8 cellular contexts compared by ENCODE assay signal in genomic region chr19:18290250-18291018, GRCh38. TPM values are rescaled to one million over a fixed set of nuclear protein-coding genes. Genes with fewer than 3 reads are reported as not detected.
DNase-seq lines count a peak whose midpoint lies in the region; ATAC-seq and TF ChIP-seq lines count a peak whose summit lies in the region.

No MANE protein-coding gene starts in this region.

- peak; percentile 84 for DNase-seq in GM13976 (ENCODE audit: low spot score)
- DNase-seq in NCI-H69 (lab: John Stamatoyannopoulos, UW), result peak; percentile 30
- peak; percentile 93 to 95 for DNase-seq in stimulated activated CD8-positive, alpha-beta memory T cell treated with anti-CD3 and anti-CD28 coated beads, Interleukin-2, amount 100 ng/mL, for 48 hours (ENCODE audit: low read depth in 2 of 2)
- DNase-seq in NCI-H146 treated with DMSO at 0.1 percent for 48 hours (lab: John Stamatoyannopoulos, UW; ENCODE audit: unreplicated experiment), result no peak
- no peak for DNase-seq in EL

- H3K27ac Mint-ChIP-seq in activated T-helper 17 cell treated with anti-CD3 and anti-CD28 coated beads, Interleukin-2, amount 50 U/mL, for 72 hours, result peak overlapping the region; percentile 99

- H3K27ac ChIP-seq in layer of hippocampus (ENCODE audit: low read depth, low read length), result peak overlapping the region; percentile 47

- no peaks in the 10 kb centered on the region for H3K27me3 Mint-ChIP-seq in activated T-helper 17 cell treated with anti-CD3 and anti-CD28 coated beads, Interleukin-2, amount 50 U/mL, for 72 hours

- H3K9me3 Mint-ChIP-seq in activated T-helper 17 cell treated with anti-CD3 and anti-CD28 coated beads, Interleukin-2, amount 50 U/mL, for 72 hours, result no peaks in the 10 kb centered on the region

- no peak for TF ChIP-seq CTCF in GM13976 (IDR thresholded peaks at IDR 0.05; ENCODE audit: borderline replicate concordance, control extremely low read depth, extremely low read depth, insufficient read depth, missing control alignments)

- in situ Hi-C loops in GM13976 (cut with MboI; ENCODE audit: low sequenced_read_pairs, unreplicated experiment), result no loop called here

- H3K4me1 Mint-ChIP-seq in activated T-helper 17 cell treated with anti-CD3 and anti-CD28 coated beads, Interleukin-2, amount 50 U/mL, for 72 hours, result peaks cover 37% of the 10 kb centered on the region

- peak; percentile 72 for ATAC-seq in activated T-helper 17 cell treated with anti-CD3 and anti-CD28 coated beads, Interleukin-2, amount 50 U/mL, for 72 hours (replicated peaks)
- ATAC-seq in GM19351 (IDR thresholded peaks at IDR 0.05; ENCODE audit: unreplicated experiment), result no peak

- no peaks in the 10 kb centered on the region for H3K27me3 ChIP-seq in layer of hippocampus (ENCODE audit: control insufficient read depth, insufficient read depth, low read length)

- H3K36me3 Mint-ChIP-seq in activated T-helper 17 cell treated with anti-CD3 and anti-CD28 coated beads, Interleukin-2, amount 50 U/mL, for 72 hours (ENCODE audit: low read depth), result peaks cover 31% of the 10 kb centered on the region

- H3K4me3 Mint-ChIP-seq in activated T-helper 17 cell treated with anti-CD3 and anti-CD28 coated beads, Interleukin-2, amount 50 U/mL, for 72 hours, result peak overlapping the region; percentile 98

RNA-seq across cellular contexts. Expression of gene JUND, which starts 9.0 kb away (rescaled TPM):
- 100 to 1,000 TPM; 177 to 324 TPM for total RNA-seq in activated T-helper 17 cell treated with anti-CD3 and anti-CD28 coated beads, Interleukin-2, amount 50 U/mL, for 72 hours

RNA-seq across cellular contexts. Expression of gene IQCN, which starts 16.2 kb away (rescaled TPM):
- 1 to 10 TPM; 1.1 to 1.3 TPM for total RNA-seq in activated T-helper 17 cell treated with anti-CD3 and anti-CD28 coated beads, Interleukin-2, amount 50 U/mL, for 72 hours

RNA-seq across cellular contexts. Expression of gene LSM4, which starts 32.4 kb away (rescaled TPM):
- total RNA-seq in activated T-helper 17 cell treated with anti-CD3 and anti-CD28 coated beads, Interleukin-2, amount 50 U/mL, for 72 hours, result 100 to 1,000 TPM; 176 to 252 TPM

RNA-seq across cellular contexts. Expression of gene PGPEP1, which starts 50.0 kb away (rescaled TPM):
- total RNA-seq in activated T-helper 17 cell treated with anti-CD3 and anti-CD28 coated beads, Interleukin-2, amount 50 U/mL, for 72 hours, result 10 to 100 TPM; 38.9 to 46.0 TPM

Comparison
In these comparisons a context has a peak if more than half of its experiments do, and no peak if none do; other contexts are left out.
1. DNase-seq: peak in GM13976 (single experiment), NCI-H69 (single experiment) and stimulated activated CD8-positive, alpha-beta memory T cell treated with anti-CD3 and anti-CD28 coated beads, Interleukin-2, amount 100 ng/mL, for 48 hours (2 of 2); none in NCI-H146 treated with DMSO at 0.1 percent for 48 hours (single experiment) and EL (single experiment).